Comparison of ENCODE assay signal across 9 cellular contexts in the genomic region with DNA sequence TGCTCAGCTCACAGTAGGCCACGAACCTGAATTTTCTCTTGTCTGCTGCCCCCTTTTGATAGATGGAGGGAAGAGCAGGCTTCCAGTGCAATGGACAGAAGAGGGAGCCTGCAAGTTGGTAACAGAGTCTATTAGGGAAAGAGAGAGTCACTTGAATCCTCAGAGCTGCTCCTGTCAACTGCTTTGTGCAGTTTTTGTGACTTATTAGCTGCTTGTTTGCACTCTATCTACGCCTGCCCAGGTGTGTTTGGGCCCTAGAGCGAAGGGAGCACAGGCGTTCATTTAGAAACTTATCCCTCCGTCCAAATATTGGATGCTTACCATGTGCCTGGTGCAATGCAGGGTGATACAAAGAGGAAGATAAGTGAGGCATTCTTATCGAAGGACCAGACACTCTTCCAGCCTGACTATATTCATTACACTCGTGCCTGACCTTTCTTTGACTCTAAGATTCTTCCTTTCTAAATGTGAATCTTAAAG. TPM values are rescaled to one million over a fixed set of nuclear protein-coding genes. Genes with fewer than 3 reads are reported as not detected.
DNase-seq lines count a peak whose midpoint lies in the region; ATAC-seq lines count a peak whose summit lies in the region.
"Had no signal": no experiment of that assay in that cellular context is flagged by ENCODE, and none has a peak within 500 bp of the region (broad histone marks: within the 10 kb centered on the region; RNA-seq: fewer than 3 reads in every experiment).

No MANE protein-coding gene starts in this region.

- no peak overlapping the region for H2AK5ac ChIP-seq in mesenchymal stem cell (ENCODE audit: low read length, severe bottlenecking)

- H3K23ac ChIP-seq in mesenchymal stem cell (ENCODE audit: low read length in 2 of 2), result no peak overlapping the region

- H3K4me1 ChIP-seq in CD8-positive, alpha-beta memory T cell (ENCODE audit: insufficient read depth, low read length), result no peaks in the 10 kb centered on the region
- peaks cover 9% of the 10 kb centered on the region for H3K4me1 ChIP-seq in mesenchymal stem cell (ENCODE audit: control insufficient read depth, insufficient read depth, low read depth, low read length)

- H2BK5ac ChIP-seq in mesenchymal stem cell (ENCODE audit: low read depth, low read length, poor library complexity, severe bottlenecking), result no peak overlapping the region

- H3K9me3 Mint-ChIP-seq in CD8-positive, alpha-beta memory T cell, result no peaks in the 10 kb centered on the region
- no peaks in the 10 kb centered on the region for H3K9me3 Mint-ChIP-seq in activated CD4-positive, alpha-beta T cell treated with anti-CD3 and anti-CD28 coated beads, Interleukin-2, amount 10 ng/mL, durations not matched to agents 7 days and 5 days

- no peaks in the 10 kb centered on the region for H3K36me3 Mint-ChIP-seq in CD8-positive, alpha-beta memory T cell
- no peaks in the 10 kb centered on the region for H3K36me3 Mint-ChIP-seq in activated CD4-positive, alpha-beta T cell treated with anti-CD3 and anti-CD28 coated beads, Interleukin-2, amount 10 ng/mL, durations not matched to agents 7 days and 5 days (ENCODE audit: low read depth)

- no peak overlapping the region for H3K4me2 ChIP-seq in mesenchymal stem cell (ENCODE audit: low read length, poor library complexity, severe bottlenecking)

- no peak overlapping the region for H2BK12ac ChIP-seq in mesenchymal stem cell (ENCODE audit: low read length in 2 of 2)

- H3K36me3 ChIP-seq in CD8-positive, alpha-beta memory T cell (ENCODE audit: insufficient read depth, low read length), result no peaks in the 10 kb centered on the region
- no peaks in the 10 kb centered on the region for H3K36me3 ChIP-seq in mesenchymal stem cell (ENCODE audit: control insufficient read depth in 1 of 2, insufficient read depth in 2 of 2, low read depth in 1 of 2, low read length in 2 of 2)

- no peaks in the 10 kb centered on the region for H3K79me1 ChIP-seq in mesenchymal stem cell (replicated peaks; ENCODE audit: low read length, poor library complexity, severe bottlenecking)

- H3K27me3 Mint-ChIP-seq in CD8-positive, alpha-beta memory T cell, result peaks cover 2 to 7% of the 10 kb centered on the region in 2 donors
- no peaks in the 10 kb centered on the region for H3K27me3 Mint-ChIP-seq in activated CD4-positive, alpha-beta T cell treated with anti-CD3 and anti-CD28 coated beads, Interleukin-2, amount 10 ng/mL, durations not matched to agents 7 days and 5 days

- H3K27me3 ChIP-seq in CD8-positive, alpha-beta memory T cell (ENCODE audit: insufficient read depth, low read length, poor library complexity, severe bottlenecking), result no peaks in the 10 kb centered on the region
- H3K27me3 ChIP-seq in mesenchymal stem cell (ENCODE audit: control insufficient read depth in 1 of 2, insufficient read depth in 1 of 2, low read length in 2 of 2), result no peaks in the 10 kb centered on the region

- H3K4ac ChIP-seq in mesenchymal stem cell (ENCODE audit: low read depth in 1 of 2, low read length in 2 of 2), result no peak overlapping the region

- H2AFZ ChIP-seq in mesenchymal stem cell (ENCODE audit: low read depth, low read length), result no peak overlapping the region

- H3K18ac ChIP-seq in mesenchymal stem cell (ENCODE audit: low read depth in 1 of 2, low read length in 2 of 2), result no peak overlapping the region

- POLR2A ChIA-PET in CD8-positive, alpha-beta memory T cell (lab: Charles Lee), result no interaction called here
- POLR2A ChIA-PET in activated CD4-positive, alpha-beta T cell treated with anti-CD3 and anti-CD28 coated beads, Interleukin-2, amount 10 ng/mL, durations not matched to agents 7 days and 5 days (lab: Charles Lee), result no interaction called here

- H3K4me1 Mint-ChIP-seq in CD8-positive, alpha-beta memory T cell, result peaks cover 0 to 4% (median 0%) of the 10 kb centered on the region in 3 donors
- H3K4me1 Mint-ChIP-seq in activated CD4-positive, alpha-beta T cell treated with anti-CD3 and anti-CD28 coated beads, Interleukin-2, amount 10 ng/mL, durations not matched to agents 7 days and 5 days, result no peaks in the 10 kb centered on the region

- H4K91ac ChIP-seq in mesenchymal stem cell (ENCODE audit: low read length), result no peak overlapping the region

- 46% methylated on average over 6 of the region's 7 CpGs for WGBS in mesenchymal stem cell

- CTCF ChIA-PET in CD8-positive, alpha-beta memory T cell (lab: Charles Lee), result interaction anchor here (0.6 to 5.8 kb wide), 24 partner anchors 9 to 147 kb away, joined by 3 to 104 read pairs (median 5); a partner anchor contains a TSS
- CTCF ChIA-PET in activated CD4-positive, alpha-beta T cell treated with anti-CD3 and anti-CD28 coated beads, Interleukin-2, amount 10 ng/mL, durations not matched to agents 7 days and 5 days (lab: Charles Lee), result interaction anchor here (0.7 to 2.1 kb wide), 12 partner anchors 12 to 709 kb away, joined by 3 to 6 read pairs (median 5); a partner anchor contains a TSS

- H3K4me3 ChIP-seq in CD8-positive, alpha-beta memory T cell (ENCODE audit: low read length), result no peak overlapping the region
- H3K4me3 ChIP-seq in mesenchymal stem cell (ENCODE audit: insufficient read depth in 1 of 2, low read depth in 1 of 2, low read length in 2 of 2), result no peak overlapping the region

- peak; percentile 16 to 65 (median 40) for DNase-seq in CD8-positive, alpha-beta memory T cell
- peak; percentile 44 for DNase-seq in NCI-H526 treated with DMSO at 0.1 percent for 48 hours (lab: John Stamatoyannopoulos, UW)
- peak; percentile 70 for DNase-seq in activated CD4-positive, alpha-beta T cell treated with anti-CD3 and anti-CD28 coated beads, Interleukin-2, amount 10 ng/mL, durations not matched to agents 7 days and 5 days
- DNase-seq in ecto neural progenitor cell (ENCODE audit: low spot score), result peak; percentile 75
- DNase-seq in mesenchymal stem cell, result peak; percentile 78
- DNase-seq in stimulated activated CD8-positive, alpha-beta memory T cell treated with anti-CD3 and anti-CD28 coated beads, Interleukin-7, amount 100 ng/mL, for 1 hour (ENCODE audit: low read depth in 2 of 2), result peak; percentile 17 to 18

- H3K9ac ChIP-seq in mesenchymal stem cell (ENCODE audit: low read length), result peak overlapping the region; percentile 24

- H3K14ac ChIP-seq in mesenchymal stem cell (ENCODE audit: low read length in 2 of 2), result no peak overlapping the region

- H4K8ac ChIP-seq in mesenchymal stem cell (ENCODE audit: low read length), result no peak overlapping the region

- H3K9me3 ChIP-seq in CD8-positive, alpha-beta memory T cell (ENCODE audit: low read length), result no peaks in the 10 kb centered on the region
- H3K9me3 ChIP-seq in mesenchymal stem cell (ENCODE audit: control insufficient read depth, low read length), result no peaks in the 10 kb centered on the region

- ATAC-seq in GM19395 (IDR thresholded peaks at IDR 0.05; ENCODE audit: unreplicated experiment), result peak; percentile 95
- peak; percentile 95 for ATAC-seq in HG03432 (IDR thresholded peaks at IDR 0.05; ENCODE audit: unreplicated experiment)

- H3K27ac ChIP-seq in CD8-positive, alpha-beta memory T cell (ENCODE audit: low read depth, low read length), result no peak overlapping the region
- H3K27ac ChIP-seq in mesenchymal stem cell (ENCODE audit: low read length, poor library complexity, severe bottlenecking), result no peak overlapping the region

- H2BK120ac ChIP-seq in mesenchymal stem cell (ENCODE audit: low read depth, low read length), result no peak overlapping the region

- no peak overlapping the region for H3K4me3 Mint-ChIP-seq in CD8-positive, alpha-beta memory T cell
- no peak overlapping the region for H3K4me3 Mint-ChIP-seq in activated CD4-positive, alpha-beta T cell treated with anti-CD3 and anti-CD28 coated beads, Interleukin-2, amount 10 ng/mL, durations not matched to agents 7 days and 5 days

- no peak overlapping the region for H3K27ac Mint-ChIP-seq in CD8-positive, alpha-beta memory T cell
- no peak overlapping the region for H3K27ac Mint-ChIP-seq in activated CD4-positive, alpha-beta T cell treated with anti-CD3 and anti-CD28 coated beads, Interleukin-2, amount 10 ng/mL, durations not matched to agents 7 days and 5 days

- H2BK15ac ChIP-seq in mesenchymal stem cell (ENCODE audit: low read depth, poor library complexity, severe bottlenecking), result no peak overlapping the region

RNA-seq across cellular contexts. Expression of a gene that starts 11.6 kb away (rescaled TPM):
- not detected for total RNA-seq in CD8-positive, alpha-beta memory T cell
- not detected for polyA plus RNA-seq in CD8-positive, alpha-beta memory T cell
- total RNA-seq in activated CD4-positive, alpha-beta T cell treated with anti-CD3 and anti-CD28 coated beads, Interleukin-2, amount 10 ng/mL, durations not matched to agents 7 days and 5 days, result under 1 TPM; 0.10 to 0.20 TPM
- 1.6 TPM for polyA plus RNA-seq in mesenchymal stem cell (2013, experiment 1 of 2)
- polyA plus RNA-seq in mesenchymal stem cell (2013, experiment 2 of 2), result 1.7 TPM
- total RNA-seq: T-helper 2 cell treated with Interferon-gamma antibody and Interleukin-4, amounts not matched to agents 100 ng/mL and 5 ng/mL, for 36 hours had no signal

Comparison
In these comparisons a context has a peak if more than half of its experiments do, and no peak if none do; other contexts are left out.
1. DNase-seq: peak in every context shown above with its lines; median percentile 78 in mesenchymal stem cell; 75 in ecto neural progenitor cell; 70 in activated CD4-positive, alpha-beta T cell treated with anti-CD3 and anti-CD28 coated beads, Interleukin-2, amount 10 ng/mL, durations not matched to agents 7 days and 5 days; 44 in NCI-H526 treated with DMSO at 0.1 percent for 48 hours; 40 in CD8-positive, alpha-beta memory T cell; 18 in stimulated activated CD8-positive, alpha-beta memory T cell treated with anti-CD3 and anti-CD28 coated beads, Interleukin-7, amount 100 ng/mL, for 1 hour.